In genomic region chr9:121671612-121672155, GRCh38 we compare ENCODE assay signal across 23 cellular contexts. TPM values are rescaled to one million over a fixed set of nuclear protein-coding genes. Genes with fewer than 3 reads are reported as not detected.
DNase-seq lines count a peak whose midpoint lies in the region; ATAC-seq and TF ChIP-seq lines count a peak whose summit lies in the region.
"Had no signal": no experiment of that assay in that cellular context is flagged by ENCODE, and none has a peak within 500 bp of the region (broad histone marks: within the 10 kb centered on the region; RNA-seq: fewer than 3 reads in every experiment).

No MANE protein-coding gene starts in this region.

- H3K9me3 Mint-ChIP-seq in activated T-cell treated with anti-CD3 and anti-CD28 coated beads, Interleukin-2, amount 50 U/mL, for 72 hours, result no peaks in the 10 kb centered on the region
- H3K9me3 Mint-ChIP-seq: activated naive CD4-positive, alpha-beta T cell treated with anti-CD3 and anti-CD28 coated beads, Interleukin-2, amount 50 U/mL, for 24 hours; neural progenitor cell had no signal

- no peak overlapping the region for H3K27ac Mint-ChIP-seq in activated T-cell treated with anti-CD3 and anti-CD28 coated beads, Interleukin-2, amount 50 U/mL, for 72 hours
- H3K27ac Mint-ChIP-seq: activated naive CD4-positive, alpha-beta T cell treated with anti-CD3 and anti-CD28 coated beads, Interleukin-2, amount 50 U/mL, for 24 hours had no signal

- no peaks in the 10 kb centered on the region for H3K36me3 Mint-ChIP-seq in activated T-cell treated with anti-CD3 and anti-CD28 coated beads, Interleukin-2, amount 50 U/mL, for 72 hours (ENCODE audit: insufficient read depth in 2 of 2)
- H3K36me3 Mint-ChIP-seq: activated naive CD4-positive, alpha-beta T cell treated with anti-CD3 and anti-CD28 coated beads, Interleukin-2, amount 50 U/mL, for 24 hours had no signal

- H3K4me3 Mint-ChIP-seq in activated T-cell treated with anti-CD3 and anti-CD28 coated beads, Interleukin-2, amount 50 U/mL, for 72 hours, result no peak overlapping the region
- H3K4me3 Mint-ChIP-seq: activated naive CD4-positive, alpha-beta T cell treated with anti-CD3 and anti-CD28 coated beads, Interleukin-2, amount 50 U/mL, for 24 hours; neural progenitor cell had no signal

- H3K27me3 Mint-ChIP-seq in activated T-cell treated with anti-CD3 and anti-CD28 coated beads, Interleukin-2, amount 50 U/mL, for 72 hours (ENCODE audit: low read depth), result peaks cover 11% of the 10 kb centered on the region

- H3K4me1 ChIP-seq in aorta (ENCODE audit: control insufficient read depth in 1 of 2, insufficient read depth in 2 of 2, low read length in 2 of 2), result no peaks in the 10 kb centered on the region
- H3K4me1 ChIP-seq: neural progenitor cell, prostate gland had no signal

- H3K27me3 ChIP-seq in aorta (ENCODE audit: control insufficient read depth in 1 of 2, insufficient read depth in 2 of 2, low read length in 1 of 2), result no peaks in the 10 kb centered on the region
- H3K27me3 ChIP-seq: BLaER1, neural progenitor cell had no signal

- no peaks in the 10 kb centered on the region for H3K36me3 ChIP-seq in aorta (ENCODE audit: control insufficient read depth in 1 of 2, insufficient read depth in 2 of 2, low read length in 1 of 2)
- H3K36me3 ChIP-seq: neural progenitor cell, prostate gland had no signal

- 65 to 73% methylated on average over 5 of the region's 5 CpGs for WGBS in aorta, 2 donors

- no peaks in the 10 kb centered on the region for H3K9me3 ChIP-seq in aorta (ENCODE audit: control insufficient read depth, low read length)
- H3K9me3 ChIP-seq: BLaER1, prostate gland had no signal

- no peak overlapping the region for H3K27ac ChIP-seq in aorta (ENCODE audit: low read depth in 1 of 2, low read length in 2 of 2)
- H3K27ac ChIP-seq: BLaER1, neural progenitor cell, prostate gland had no signal

- no peaks in the 10 kb centered on the region for H3K4me1 Mint-ChIP-seq in activated T-cell treated with anti-CD3 and anti-CD28 coated beads, Interleukin-2, amount 50 U/mL, for 72 hours (ENCODE audit: low read depth)
- H3K4me1 Mint-ChIP-seq: activated naive CD4-positive, alpha-beta T cell treated with anti-CD3 and anti-CD28 coated beads, Interleukin-2, amount 50 U/mL, for 24 hours had no signal

- no peak overlapping the region for H3K4me3 ChIP-seq in fibroblast of mammary gland (ENCODE audit: control insufficient read depth, low read depth, low read length)
- H3K4me3 ChIP-seq in aorta (ENCODE audit: low read length in 2 of 2), result no peak overlapping the region
- H3K4me3 ChIP-seq: BLaER1, GM12878, neural progenitor cell, prostate gland had no signal

- DNase-seq in Right ventricle myocardium superior (no peak), cardiac septum (ENCODE audit: low spot score) (no peak), fibroblast of mammary gland (ENCODE audit: low read depth) (peak; percentile 93), left lobe of liver (ENCODE audit: low spot score) (no peak), aorta (no peak), hepatic stellate cell (ENCODE audit: low spot score) (no peak)
- DNase-seq in activated T-cell treated with anti-CD3 and anti-CD28 coated beads, Interleukin-2, amount 50 U/mL, for 72 hours, result no peak
- DNase-seq: 8988T; activated T-cell treated with anti-CD3 and anti-CD28 coated beads, Interleukin-2, amount 50 U/mL, for 48 hours; cortex of kidney; GF-D8; KG1; NCI-H187 treated with DMSO at 0.1 percent for 48 hours; NCI-H226; NCI-H774; OCI-M1; SHP77 had no signal

- no peak for TF ChIP-seq CTCF in fibroblast of mammary gland (conservative IDR thresholded peaks at IDR 0.05; ENCODE audit: control insufficient read depth, insufficient read depth, low read depth, low read length)

- ATAC-seq in Right ventricle myocardium superior (ENCODE audit: poor library complexity), result peak; percentile 60
- ATAC-seq in left lobe of liver, result peak; percentile 23
- ATAC-seq in aorta (ENCODE audit: low FRiP score), result peak; percentile 61
- ATAC-seq in HG03045 (IDR thresholded peaks at IDR 0.05; ENCODE audit: unreplicated experiment), result no peak
- no peak for ATAC-seq in activated T-cell treated with anti-CD3 and anti-CD28 coated beads, Interleukin-2, amount 50 U/mL, for 72 hours (replicated peaks in 1 of 2)
- ATAC-seq: GM12878 had no signal

- intact Hi-C loops in Right ventricle myocardium superior (cut with DNase I) (no loop called here), cardiac septum (cut with DNase I) (no loop called here), aorta (cut with DNase I) (no loop called here)

RNA-seq across cellular contexts. Expression of gene DAB2IP, which starts 20.2 kb away (rescaled TPM):
- total RNA-seq in Right ventricle myocardium superior (44.7 TPM), cardiac septum (60.3 TPM), left lobe of liver (27.3 TPM), aorta (10 to 100 TPM; 70.3 to 75.4 TPM)
- 10 to 100 TPM; 12.0 to 32.5 TPM for polyA plus RNA-seq in aorta
- total RNA-seq in activated T-cell treated with anti-CD3 and anti-CD28 coated beads, Interleukin-2, amount 50 U/mL, for 72 hours, result under 1 TPM; 0.35 to 0.74 TPM

Comparison
In these comparisons a context has a peak if more than half of its experiments do, and no peak if none do; other contexts are left out.
1. ATAC-seq: peak in Right ventricle myocardium superior (single experiment), left lobe of liver (single experiment) and aorta (single experiment); none in HG03045 (single experiment) and activated T-cell treated with anti-CD3 and anti-CD28 coated beads, Interleukin-2, amount 50 U/mL, for 72 hours (0 of 2).
2. RNA of gene DAB2IP, which starts 20.2 kb away (total RNA-seq): 70.3 to 75.4 TPM in aorta, 60.3 TPM in cardiac septum (single experiment), 44.7 TPM in Right ventricle myocardium superior (single experiment) and 27.3 TPM in left lobe of liver (single experiment); 0.35 to 0.74 TPM in activated T-cell treated with anti-CD3 and anti-CD28 coated beads, Interleukin-2, amount 50 U/mL, for 72 hours; every median in the first group is over 10 times any median in the second.